In genomic region chr12:30603129-30603528, GRCh38 we compare ENCODE assay signal across 37 cellular contexts.
A peak's percentile ranks its signal among the peaks of the same experiment; 100 is the strongest.
DNase-seq lines count a peak whose midpoint lies in the region; ATAC-seq, FAIRE-seq and TF ChIP-seq lines count a peak whose summit lies in the region.
"Had no signal": no experiment of that assay in that cellular context is flagged by ENCODE, and none has a peak within 500 bp of the region (broad histone marks: within the 10 kb centered on the region; RNA-seq: fewer than 3 reads in every experiment).

No MANE protein-coding gene starts in this region.

- CTCF ChIA-PET in HEK293 (lab: Yijun Ruan, JAX) = no interaction called here
- CTCF ChIA-PET in WTC11 (lab: Charles Lee) = no interaction called here
- CTCF ChIA-PET in K562 (lab: Yijun Ruan, JAX; ENCODE audit: low intra/inter-chr PET ratio) = no interaction called here

- H3K9me3 Mint-ChIP-seq in WTC11 (peaks cover 21% of the 10 kb centered on the region), chondrocyte (ENCODE audit: low read depth) (peaks cover 33% of the 10 kb centered on the region)

- H4K20me1 ChIP-seq in K562 (replicated peaks; ENCODE audit: control insufficient read depth, insufficient read depth, low read length) = no peaks in the 10 kb centered on the region
- H4K20me1 ChIP-seq: BLaER1; BLaER1 treated with 17β-estradiol and CSF1 and Interleukin-3, amounts not matched to agents 10 nM and 100 nM had no signal

- no peak overlapping the region for H3K27ac ChIP-seq in HEK293 (ENCODE audit: extremely low read depth, low read depth, low read length)
- H3K27ac ChIP-seq in K562 (ENCODE audit: extremely low read depth, low read depth, low read length) = no peak overlapping the region
- H3K27ac ChIP-seq: 22Rv1; A549; BLaER1; BLaER1 treated with 17β-estradiol and CSF1 and Interleukin-3, amounts not matched to agents 10 nM and 100 nM; C4-2B had no signal

- no peaks in the 10 kb centered on the region for H3K79me2 ChIP-seq in K562 (ENCODE audit: control insufficient read depth, insufficient read depth, low read length)

- DNase-seq in WTC11 (ENCODE audit: low spot score) (no peak), K562 (ENCODE audit: extremely low read depth in 1 of 4, low spot score in 3 of 4) (no peak), chondrocyte (ENCODE audit: low spot score) (no peak), COLO668 (lab: John Stamatoyannopoulos, UW; ENCODE audit: unreplicated experiment) (no peak)
- no peak for DNase-seq in activated CD4-positive, CD25-positive, alpha-beta regulatory T cell (lab: John Stamatoyannopoulos, UW)
- DNase-seq: 8988T; ACHN; AML-193; BE2C; C1 segment of cervical spinal cord; Caco-2; Calu3; CD4-positive, alpha-beta memory T cell; CD4-positive, alpha-beta T cell; CD4-positive, CD25-positive, alpha-beta regulatory T cell; CD8-positive, alpha-beta memory T cell; CD8-positive, alpha-beta T cell; COR-L47; DMS 273 treated with DMSO at 0.1 percent for 48 hours; DMS153; DMS53; DMS79; DMS79 treated with DMSO at 0.1 percent for 48 hours; DND-41; EL had no signal

- H3K36me3 ChIP-seq in HEK293 (ENCODE audit: control insufficient read depth in 2 of 2, insufficient read depth in 1 of 2, low read length in 2 of 2) = no peaks in the 10 kb centered on the region
- no peaks in the 10 kb centered on the region for H3K36me3 ChIP-seq in K562 (ENCODE audit: control insufficient read depth, insufficient read depth, low read length)
- H3K36me3 ChIP-seq: BE2C; BLaER1; BLaER1 treated with 17β-estradiol and CSF1 and Interleukin-3, amounts not matched to agents 10 nM and 100 nM had no signal

- H3K27me3 ChIP-seq in K562 (ENCODE audit: control insufficient read depth in 2 of 2, insufficient read depth in 2 of 2, low read length in 2 of 2) = no peaks in the 10 kb centered on the region
- H3K27me3 ChIP-seq: BE2C; BLaER1; BLaER1 treated with 17β-estradiol and CSF1 and Interleukin-3, amounts not matched to agents 10 nM and 100 nM had no signal

- H3K9ac ChIP-seq in K562 (ENCODE audit: insufficient read depth in 1 of 2, low read depth in 2 of 2, low read length in 2 of 2) = no peak overlapping the region
- H3K9ac ChIP-seq: BLaER1; BLaER1 treated with 17β-estradiol and CSF1 and Interleukin-3, amounts not matched to agents 10 nM and 100 nM had no signal

- ATAC-seq in WTC11 (no peak), K562 (no peak), GM19467 (IDR thresholded peaks at IDR 0.05; ENCODE audit: unreplicated experiment) (no peak), HG02610 (IDR thresholded peaks at IDR 0.05; ENCODE audit: unreplicated experiment) (no peak)
- ATAC-seq: A549; CD8-positive, alpha-beta T cell had no signal

- H3K4me1 ChIP-seq in HEK293 (ENCODE audit: control insufficient read depth, insufficient read depth, low read length) (no peaks in the 10 kb centered on the region), K562 (replicated peaks in 1 of 2; ENCODE audit: control insufficient read depth in 2 of 2, insufficient read depth in 2 of 2, low read length in 2 of 2) (no peaks in the 10 kb centered on the region; a peak in 1 of 5 replicates)
- H3K4me1 ChIP-seq: A549; BE2C; BLaER1; BLaER1 treated with 17β-estradiol and CSF1 and Interleukin-3, amounts not matched to agents 10 nM and 100 nM had no signal

- H3K27ac Mint-ChIP-seq in WTC11 (no peak overlapping the region), chondrocyte (ENCODE audit: unreplicated experiment) (peak overlapping the region; percentile 29)
- H3K27ac Mint-ChIP-seq: B cell; CD14-positive monocyte; CD4-positive, alpha-beta memory T cell; CD4-positive, alpha-beta T cell; CD4-positive, CD25-positive, alpha-beta regulatory T cell; CD8-positive, alpha-beta memory T cell; CD8-positive, alpha-beta T cell had no signal

- BruUV-seq in K562 (replicated peaks; lab: Mats Ljungman, UMichigan) = no TSS peak

- H3K27me3 Mint-ChIP-seq in WTC11 (ENCODE audit: low read depth) = no peaks in the 10 kb centered on the region
- no peaks in the 10 kb centered on the region for H3K27me3 Mint-ChIP-seq in chondrocyte (ENCODE audit: low read depth)
- H3K27me3 Mint-ChIP-seq: CD4-positive, alpha-beta T cell had no signal

- TF ChIP-seq POLR2A in K562 (conservative IDR thresholded peaks at IDR 0.05) = no peak

- no peaks in the 10 kb centered on the region for H3K9me3 ChIP-seq in HEK293 (ENCODE audit: control insufficient read depth, insufficient read depth, low read depth, low read length)
- H3K9me3 ChIP-seq in K562 (replicated peaks; ENCODE audit: control insufficient read depth, insufficient read depth, low read depth, low read length) = peaks cover 5% of the 10 kb centered on the region; the same call in 1 of the 2 replicates
- H3K9me3 ChIP-seq: BE2C had no signal

- H3K9me1 ChIP-seq in K562 (ENCODE audit: control insufficient read depth, insufficient read depth, low read length) = no peaks in the 10 kb centered on the region

- peaks cover 5% of the 10 kb centered on the region for H3K4me1 Mint-ChIP-seq in WTC11
- peaks cover 7% of the 10 kb centered on the region for H3K4me1 Mint-ChIP-seq in chondrocyte (ENCODE audit: low read depth)
- H3K4me1 Mint-ChIP-seq: B cell; CD14-positive monocyte; CD4-positive, alpha-beta memory T cell; CD8-positive, alpha-beta memory T cell had no signal

- H3K36me3 Mint-ChIP-seq in WTC11 (peaks cover 16% of the 10 kb centered on the region), chondrocyte (ENCODE audit: low read depth) (peaks cover 11% of the 10 kb centered on the region)
- H3K36me3 Mint-ChIP-seq: CD14-positive monocyte; CD4-positive, CD25-positive, alpha-beta regulatory T cell had no signal

- no peak overlapping the region for H2AFZ ChIP-seq in K562 (ENCODE audit: low read depth, low read length)

- TF ChIP-seq RAD21 in K562 (CRISPR knock-in tag; conservative IDR thresholded peaks at IDR 0.05 in 1 of 2, IDR thresholded peaks at IDR 0.05 in 1 of 2) = no peak

- no peak overlapping the region for H3K4me3 Mint-ChIP-seq in WTC11
- no peak overlapping the region for H3K4me3 Mint-ChIP-seq in chondrocyte (ENCODE audit: unreplicated experiment)
- H3K4me3 Mint-ChIP-seq: B cell; CD14-positive monocyte; CD4-positive, alpha-beta memory T cell; CD4-positive, alpha-beta T cell; CD4-positive, CD25-positive, alpha-beta regulatory T cell; CD8-positive, alpha-beta memory T cell; CD8-positive, alpha-beta T cell had no signal

- no peak overlapping the region for H3K4me2 ChIP-seq in K562 (ENCODE audit: insufficient read depth, low read length)
- H3K4me2 ChIP-seq: A549; BLaER1; BLaER1 treated with 17β-estradiol and CSF1 and Interleukin-3, amounts not matched to agents 10 nM and 100 nM had no signal

- FAIRE-seq in K562 (lab: Jason Lieb, UNC) = no peak
- FAIRE-seq: A204.1, A549, D721Med had no signal

- TF ChIP-seq CTCF in HEK293 (tag by site-specific recombination; IDR thresholded peaks at IDR 0.05) (no peak), WTC11 (IDR thresholded peaks at IDR 0.05) (no peak), K562 (IDR thresholded peaks at IDR 0.05 in 2 of 3, conservative IDR thresholded peaks at IDR 0.05 in 1 of 3; ENCODE audit: insufficient read depth in 2 of 3, low read depth in 1 of 3, low read length in 3 of 3) (no peak), chondrocyte (IDR thresholded peaks at IDR 0.05) (no peak)

- TF ChIP-seq EP300 in K562 (IDR thresholded peaks at IDR 0.05; ENCODE audit: low read length) = no peak

- H3K4me3 ChIP-seq in HEK293 (ENCODE audit: low read depth, low read length) (no peak overlapping the region), K562 (no peak overlapping the region)
- H3K4me3 ChIP-seq: A549; BLaER1; BLaER1 treated with 17β-estradiol and CSF1 and Interleukin-3, amounts not matched to agents 10 nM and 100 nM had no signal

- intact Hi-C loops in K562 (cut with micrococcal nuclease) = no loop called here

- POLR2A ChIA-PET in HEK293 (lab: Yijun Ruan, JAX) = no interaction called here
- POLR2A ChIA-PET in WTC11 (lab: Charles Lee) = no interaction called here
- POLR2A ChIA-PET in K562 (lab: Yijun Ruan, JAX) = interaction anchor here (0.7 kb wide), 1 partner anchor 185 kb away, joined by 3 read pairs; no protein-coding TSS in a partner anchor

- in situ Hi-C loops in K562 (cut with MboI) = no loop called here

TF ChIP-seq in HEK293, 187 proteins besides CTCF, POLR2A, EP300 and RAD21:
- TF ChIP-seq ZBTB7A (tag by site-specific recombination; IDR thresholded peaks at IDR 0.05; ENCODE audit: low read depth) (no peak), TRIM28 (IDR thresholded peaks at IDR 0.05; ENCODE audit: borderline replicate concordance, low read length) (0 out of 2 replicates have a peak, but pooled peaks have one; percentile 18), SETDB1 (IDR thresholded peaks at IDR 0.05; ENCODE audit: insufficient read length, low read length) (peak; percentile 65)

TF ChIP-seq in WTC11, 78 proteins besides CTCF, POLR2A, EP300 and RAD21:
- TF ChIP-seq ZNF317 (CRISPR knock-in tag; IDR thresholded peaks at IDR 0.05; ENCODE audit: borderline replicate concordance, low read depth) = 0 out of 2 replicates have a peak, but pooled peaks have one; percentile 46
- no peak for TF ChIP-seq ZNF416 (CRISPR knock-in tag; IDR thresholded peaks at IDR 0.05)

TF ChIP-seq in K562, 482 proteins besides CTCF, POLR2A, EP300 and RAD21:
- TF ChIP-seq MEF2A (IDR thresholded peaks at IDR 0.05; ENCODE audit: control insufficient read depth, low read depth, low read length) = peak; percentile 50; the same call in 1 of the 2 replicates
- TF ChIP-seq ZNF174 (CRISPR knock-in tag; IDR thresholded peaks at IDR 0.05) = no peak
- TF ChIP-seq SNRNP70 (optimal IDR thresholded peaks at IDR 0.05; ENCODE audit: low read depth, low read length) = no peak
- TF ChIP-seq, protein P1, sequence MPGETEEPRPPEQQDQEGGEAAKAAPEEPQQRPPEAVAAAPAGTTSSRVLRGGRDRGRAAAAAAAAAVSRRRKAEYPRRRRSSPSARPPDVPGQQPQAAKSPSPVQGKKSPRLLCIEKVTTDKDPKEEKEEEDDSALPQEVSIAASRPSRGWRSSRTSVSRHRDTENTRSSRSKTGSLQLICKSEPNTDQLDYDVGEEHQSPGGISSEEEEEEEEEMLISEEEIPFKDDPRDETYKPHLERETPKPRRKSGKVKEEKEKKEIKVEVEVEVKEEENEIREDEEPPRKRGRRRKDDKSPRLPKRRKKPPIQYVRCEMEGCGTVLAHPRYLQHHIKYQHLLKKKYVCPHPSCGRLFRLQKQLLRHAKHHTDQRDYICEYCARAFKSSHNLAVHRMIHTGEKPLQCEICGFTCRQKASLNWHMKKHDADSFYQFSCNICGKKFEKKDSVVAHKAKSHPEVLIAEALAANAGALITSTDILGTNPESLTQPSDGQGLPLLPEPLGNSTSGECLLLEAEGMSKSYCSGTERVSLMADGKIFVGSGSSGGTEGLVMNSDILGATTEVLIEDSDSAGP (CRISPR knock-in tag; IDR thresholded peaks at IDR 0.05) = no peak

Comparison
In these comparisons a context has a peak if more than half of its experiments do, and no peak if none do; other contexts are left out.
1. Of the 44 proteins assayed by ChIP-seq in both K562 and HEK293: peak only in K562: none; only in HEK293: SETDB1 and TRIM28; in both: none; in neither: 42.